Comparison of ENCODE assay signal across 1 cellular context in the genomic region with DNA sequence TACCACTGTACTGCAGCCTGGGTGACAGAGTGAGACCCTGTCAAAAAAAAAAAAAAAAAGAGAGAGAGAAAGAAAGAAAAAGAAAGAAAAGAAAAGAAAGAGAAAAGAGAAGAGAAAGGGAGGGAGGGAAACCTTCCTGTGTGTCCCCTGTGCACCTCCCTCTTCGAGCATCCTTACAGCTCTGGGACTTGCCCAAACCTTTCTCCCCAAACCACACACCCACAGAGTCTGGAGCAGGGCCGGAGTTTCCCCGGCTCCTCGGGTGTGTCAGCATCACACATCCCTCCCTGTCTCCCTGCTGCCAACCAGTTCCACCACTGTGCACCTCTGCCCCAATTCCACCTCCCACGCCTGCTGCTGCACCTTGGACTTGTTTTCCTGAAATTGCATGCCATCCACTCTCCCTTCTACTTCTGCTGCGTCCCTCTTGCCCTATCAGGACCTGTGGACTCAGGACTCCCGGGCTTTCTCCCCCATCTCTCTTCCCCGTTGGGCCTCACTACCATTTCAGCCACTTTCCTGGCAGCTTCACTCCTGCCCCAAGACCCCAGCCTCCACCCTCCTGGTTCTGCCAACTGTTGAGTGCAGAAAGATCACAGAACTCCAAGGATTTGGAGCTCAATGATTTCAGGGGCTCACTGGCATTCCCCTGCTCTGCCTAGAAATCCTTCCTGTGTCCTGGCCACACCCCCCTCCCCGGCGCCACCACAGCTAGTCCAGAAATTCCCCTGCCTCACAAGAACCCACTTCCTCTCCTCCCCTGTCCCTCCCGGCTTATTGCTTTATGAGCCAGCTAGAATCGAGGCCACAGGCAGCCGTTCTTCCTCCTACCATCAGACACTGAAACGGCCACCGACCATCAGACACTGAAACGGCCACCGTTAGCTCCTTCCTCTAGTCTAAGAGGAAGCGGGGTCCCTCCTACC.
A peak's percentile ranks its signal among the peaks of the same experiment; 100 is the strongest.
TF ChIP-seq lines count a peak whose summit lies in the region.

No MANE protein-coding gene starts in this region.

TF ChIP-seq in HepG2, 621 proteins besides CTCF, POLR2A, EP300 and RAD21 (continued from another document and continues in another):
- TF ChIP-seq, protein P1, sequence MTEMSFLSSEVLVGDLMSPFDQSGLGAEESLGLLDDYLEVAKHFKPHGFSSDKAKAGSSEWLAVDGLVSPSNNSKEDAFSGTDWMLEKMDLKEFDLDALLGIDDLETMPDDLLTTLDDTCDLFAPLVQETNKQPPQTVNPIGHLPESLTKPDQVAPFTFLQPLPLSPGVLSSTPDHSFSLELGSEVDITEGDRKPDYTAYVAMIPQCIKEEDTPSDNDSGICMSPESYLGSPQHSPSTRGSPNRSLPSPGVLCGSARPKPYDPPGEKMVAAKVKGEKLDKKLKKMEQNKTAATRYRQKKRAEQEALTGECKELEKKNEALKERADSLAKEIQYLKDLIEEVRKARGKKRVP (CRISPR knock-in tag; IDR thresholded peaks at IDR 0.05) = peak in 1 of 2 experiments; percentile 49; a peak in 1 of 4 replicates
- 0 out of 2 replicates have a peak, but pooled peaks have one; percentile 34 for TF ChIP-seq ZNF335 (CRISPR knock-in tag; IDR thresholded peaks at IDR 0.05)
- TF ChIP-seq ZNF557 (CRISPR knock-in tag; IDR thresholded peaks at IDR 0.05) = peak; percentile 19; the same call in 1 of the 2 replicates
- no peak; the same call in 1 of the 2 replicates for TF ChIP-seq KMT2B (CRISPR knock-in tag; IDR thresholded peaks at IDR 0.05)
- TF ChIP-seq SNAI1 (CRISPR knock-in tag; IDR thresholded peaks at IDR 0.05; ENCODE audit: borderline replicate concordance) = no peak
- TF ChIP-seq, protein P2, sequence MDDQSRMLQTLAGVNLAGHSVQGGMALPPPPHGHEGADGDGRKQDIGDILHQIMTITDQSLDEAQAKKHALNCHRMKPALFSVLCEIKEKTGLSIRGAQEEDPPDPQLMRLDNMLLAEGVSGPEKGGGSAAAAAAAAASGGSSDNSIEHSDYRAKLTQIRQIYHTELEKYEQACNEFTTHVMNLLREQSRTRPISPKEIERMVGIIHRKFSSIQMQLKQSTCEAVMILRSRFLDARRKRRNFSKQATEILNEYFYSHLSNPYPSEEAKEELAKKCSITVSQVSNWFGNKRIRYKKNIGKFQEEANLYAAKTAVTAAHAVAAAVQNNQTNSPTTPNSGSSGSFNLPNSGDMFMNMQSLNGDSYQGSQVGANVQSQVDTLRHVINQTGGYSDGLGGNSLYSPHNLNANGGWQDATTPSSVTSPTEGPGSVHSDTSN (CRISPR knock-in tag; IDR thresholded peaks at IDR 0.05; ENCODE audit: borderline replicate concordance) = no peak
- TF ChIP-seq ZFP82 (CRISPR knock-in tag; IDR thresholded peaks at IDR 0.05; ENCODE audit: borderline replicate concordance) = no peak
- TF ChIP-seq, protein P3, sequence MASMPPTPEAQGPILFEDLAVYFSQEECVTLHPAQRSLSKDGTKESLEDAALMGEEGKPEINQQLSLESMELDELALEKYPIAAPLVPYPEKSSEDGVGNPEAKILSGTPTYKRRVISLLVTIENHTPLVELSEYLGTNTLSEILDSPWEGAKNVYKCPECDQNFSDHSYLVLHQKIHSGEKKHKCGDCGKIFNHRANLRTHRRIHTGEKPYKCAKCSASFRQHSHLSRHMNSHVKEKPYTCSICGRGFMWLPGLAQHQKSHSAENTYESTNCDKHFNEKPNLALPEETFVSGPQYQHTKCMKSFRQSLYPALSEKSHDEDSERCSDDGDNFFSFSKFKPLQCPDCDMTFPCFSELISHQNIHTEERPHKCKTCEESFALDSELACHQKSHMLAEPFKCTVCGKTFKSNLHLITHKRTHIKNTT (CRISPR knock-in tag; IDR thresholded peaks at IDR 0.05) = no peak
- TF ChIP-seq ZFYVE20 (CRISPR knock-in tag; IDR thresholded peaks at IDR 0.05; ENCODE audit: borderline replicate concordance, low read depth) = no peak
- TF ChIP-seq, protein P4, sequence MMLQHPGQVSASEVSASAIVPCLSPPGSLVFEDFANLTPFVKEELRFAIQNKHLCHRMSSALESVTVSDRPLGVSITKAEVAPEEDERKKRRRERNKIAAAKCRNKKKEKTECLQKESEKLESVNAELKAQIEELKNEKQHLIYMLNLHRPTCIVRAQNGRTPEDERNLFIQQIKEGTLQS (CRISPR knock-in tag; IDR thresholded peaks at IDR 0.05) = peak; percentile 40; the same call in 1 of the 2 replicates
- peak; percentile 75 for TF ChIP-seq POLR2AphosphoS5 (IDR thresholded peaks at IDR 0.05; ENCODE audit: low read depth, low read length)
- TF ChIP-seq ZNF367 (CRISPR knock-in tag; IDR thresholded peaks at IDR 0.05; ENCODE audit: borderline replicate concordance) = no peak
- no peak for TF ChIP-seq ZBTB8A (CRISPR knock-in tag; IDR thresholded peaks at IDR 0.05; ENCODE audit: borderline replicate concordance, low read depth)
- TF ChIP-seq, protein P5, sequence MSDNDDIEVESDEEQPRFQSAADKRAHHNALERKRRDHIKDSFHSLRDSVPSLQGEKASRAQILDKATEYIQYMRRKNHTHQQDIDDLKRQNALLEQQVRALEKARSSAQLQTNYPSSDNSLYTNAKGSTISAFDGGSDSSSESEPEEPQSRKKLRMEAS (IDR thresholded peaks at IDR 0.05) = peak; percentile 88
- TF ChIP-seq PLRG1 (conservative IDR thresholded peaks at IDR 0.05) = no peak
- 0 out of 2 replicates have a peak, but pooled peaks have one; percentile 18 for TF ChIP-seq ZNF879 (CRISPR knock-in tag; IDR thresholded peaks at IDR 0.05)
- TF ChIP-seq, protein P6, sequence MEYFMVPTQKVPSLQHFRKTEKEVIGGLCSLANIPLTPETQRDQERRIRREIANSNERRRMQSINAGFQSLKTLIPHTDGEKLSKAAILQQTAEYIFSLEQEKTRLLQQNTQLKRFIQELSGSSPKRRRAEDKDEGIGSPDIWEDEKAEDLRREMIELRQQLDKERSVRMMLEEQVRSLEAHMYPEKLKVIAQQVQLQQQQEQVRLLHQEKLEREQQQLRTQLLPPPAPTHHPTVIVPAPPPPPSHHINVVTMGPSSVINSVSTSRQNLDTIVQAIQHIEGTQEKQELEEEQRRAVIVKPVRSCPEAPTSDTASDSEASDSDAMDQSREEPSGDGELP (IDR thresholded peaks at IDR 0.05; ENCODE audit: borderline replicate concordance, low read depth) = peak; percentile 66; the same call in 1 of the 2 replicates
- TF ChIP-seq, protein P7, sequence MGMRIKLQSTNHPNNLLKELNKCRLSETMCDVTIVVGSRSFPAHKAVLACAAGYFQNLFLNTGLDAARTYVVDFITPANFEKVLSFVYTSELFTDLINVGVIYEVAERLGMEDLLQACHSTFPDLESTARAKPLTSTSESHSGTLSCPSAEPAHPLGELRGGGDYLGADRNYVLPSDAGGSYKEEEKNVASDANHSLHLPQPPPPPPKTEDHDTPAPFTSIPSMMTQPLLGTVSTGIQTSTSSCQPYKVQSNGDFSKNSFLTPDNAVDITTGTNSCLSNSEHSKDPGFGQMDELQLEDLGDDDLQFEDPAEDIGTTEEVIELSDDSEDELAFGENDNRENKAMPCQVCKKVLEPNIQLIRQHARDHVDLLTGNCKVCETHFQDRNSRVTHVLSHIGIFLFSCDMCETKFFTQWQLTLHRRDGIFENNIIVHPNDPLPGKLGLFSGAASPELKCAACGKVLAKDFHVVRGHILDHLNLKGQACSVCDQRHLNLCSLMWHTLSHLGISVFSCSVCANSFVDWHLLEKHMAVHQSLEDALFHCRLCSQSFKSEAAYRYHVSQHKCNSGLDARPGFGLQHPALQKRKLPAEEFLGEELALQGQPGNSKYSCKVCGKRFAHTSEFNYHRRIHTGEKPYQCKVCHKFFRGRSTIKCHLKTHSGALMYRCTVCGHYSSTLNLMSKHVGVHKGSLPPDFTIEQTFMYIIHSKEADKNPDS (CRISPR knock-in tag; IDR thresholded peaks at IDR 0.05) = no peak
- no peak; the same call in 1 of the 2 replicates for TF ChIP-seq ZNF816 (CRISPR knock-in tag; IDR thresholded peaks at IDR 0.05; ENCODE audit: borderline replicate concordance)
- no peak; the same call in 1 of the 2 replicates for TF ChIP-seq DR1 (CRISPR knock-in tag; IDR thresholded peaks at IDR 0.05)
- no peak for TF ChIP-seq ZNF496 (CRISPR knock-in tag; IDR thresholded peaks at IDR 0.05; ENCODE audit: insufficient replicate concordance)
- TF ChIP-seq, protein P8, sequence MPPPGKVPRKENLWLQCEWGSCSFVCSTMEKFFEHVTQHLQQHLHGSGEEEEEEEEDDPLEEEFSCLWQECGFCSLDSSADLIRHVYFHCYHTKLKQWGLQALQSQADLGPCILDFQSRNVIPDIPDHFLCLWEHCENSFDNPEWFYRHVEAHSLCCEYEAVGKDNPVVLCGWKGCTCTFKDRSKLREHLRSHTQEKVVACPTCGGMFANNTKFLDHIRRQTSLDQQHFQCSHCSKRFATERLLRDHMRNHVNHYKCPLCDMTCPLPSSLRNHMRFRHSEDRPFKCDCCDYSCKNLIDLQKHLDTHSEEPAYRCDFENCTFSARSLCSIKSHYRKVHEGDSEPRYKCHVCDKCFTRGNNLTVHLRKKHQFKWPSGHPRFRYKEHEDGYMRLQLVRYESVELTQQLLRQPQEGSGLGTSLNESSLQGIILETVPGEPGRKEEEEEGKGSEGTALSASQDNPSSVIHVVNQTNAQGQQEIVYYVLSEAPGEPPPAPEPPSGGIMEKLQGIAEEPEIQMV (CRISPR knock-in tag; IDR thresholded peaks at IDR 0.05; ENCODE audit: low read depth) = peak; percentile 77
- no peak for TF ChIP-seq JARID2 (CRISPR knock-in tag; IDR thresholded peaks at IDR 0.05; ENCODE audit: insufficient replicate concordance)
- TF ChIP-seq ZNF30 (CRISPR knock-in tag; IDR thresholded peaks at IDR 0.05) = no peak
- TF ChIP-seq DMAP1 (CRISPR knock-in tag; IDR thresholded peaks at IDR 0.05) = no peak
- TF ChIP-seq HOXA9 (CRISPR knock-in tag; IDR thresholded peaks at IDR 0.05; ENCODE audit: borderline replicate concordance) = no peak
- no peak for TF ChIP-seq AGO1 (IDR thresholded peaks at IDR 0.05; ENCODE audit: low read depth, low read length, poor library complexity, severe bottlenecking)
- TF ChIP-seq ZSCAN30 (CRISPR knock-in tag; IDR thresholded peaks at IDR 0.05) = no peak
- peak; percentile 85; the same call in 1 of the 2 replicates for TF ChIP-seq ZFP90 (CRISPR knock-in tag; IDR thresholded peaks at IDR 0.05; ENCODE audit: borderline replicate concordance)
- peak; percentile 47; the same call in 1 of the 2 replicates for TF ChIP-seq ELF1 (CRISPR knock-in tag; IDR thresholded peaks at IDR 0.05)
- peak; percentile 85 for TF ChIP-seq HNF4G (IDR thresholded peaks at IDR 0.05; ENCODE audit: borderline replicate concordance, low read depth, low read length)
- peak; percentile 96 for TF ChIP-seq HNF4G (CRISPR knock-in tag; IDR thresholded peaks at IDR 0.05; ENCODE audit: borderline replicate concordance, low read depth)
- TF ChIP-seq ESRRA (CRISPR knock-in tag; IDR thresholded peaks at IDR 0.05; ENCODE audit: low read depth) = peak; percentile 92; the same call in 1 of the 2 replicates
- peak; percentile 65; the same call in 1 of the 2 replicates for TF ChIP-seq ZFY (CRISPR knock-in tag; IDR thresholded peaks at IDR 0.05)
- no peak for TF ChIP-seq NFE2 (CRISPR knock-in tag; IDR thresholded peaks at IDR 0.05)
- TF ChIP-seq FOXK2 (IDR thresholded peaks at IDR 0.05) = peak; percentile 79
- peak; percentile 45; the same call in 1 of the 2 replicates for TF ChIP-seq FOSL2 (CRISPR knock-in tag; IDR thresholded peaks at IDR 0.05)
- TF ChIP-seq ZNF720 (CRISPR knock-in tag; IDR thresholded peaks at IDR 0.05) = peak; percentile 64; the same call in 1 of the 2 replicates
- no peak for TF ChIP-seq ONECUT2 (CRISPR knock-in tag; IDR thresholded peaks at IDR 0.05)
- no peak for TF ChIP-seq NR3C1 (CRISPR knock-in tag; IDR thresholded peaks at IDR 0.05)
- no peak for TF ChIP-seq FOXM1 (CRISPR knock-in tag; IDR thresholded peaks at IDR 0.05)
- peak; percentile 62; the same call in 1 of the 2 replicates for TF ChIP-seq ARNTL (CRISPR knock-in tag; IDR thresholded peaks at IDR 0.05)
- no peak for TF ChIP-seq ZNF672 (CRISPR knock-in tag; IDR thresholded peaks at IDR 0.05)
- no peak for TF ChIP-seq ZBTB1 (CRISPR knock-in tag; IDR thresholded peaks at IDR 0.05; ENCODE audit: borderline replicate concordance)
- TF ChIP-seq ZBTB20 (CRISPR knock-in tag; IDR thresholded peaks at IDR 0.05; ENCODE audit: borderline replicate concordance, low read depth) = peak; percentile 38; the same call in 1 of the 2 replicates
- TF ChIP-seq, protein P9, sequence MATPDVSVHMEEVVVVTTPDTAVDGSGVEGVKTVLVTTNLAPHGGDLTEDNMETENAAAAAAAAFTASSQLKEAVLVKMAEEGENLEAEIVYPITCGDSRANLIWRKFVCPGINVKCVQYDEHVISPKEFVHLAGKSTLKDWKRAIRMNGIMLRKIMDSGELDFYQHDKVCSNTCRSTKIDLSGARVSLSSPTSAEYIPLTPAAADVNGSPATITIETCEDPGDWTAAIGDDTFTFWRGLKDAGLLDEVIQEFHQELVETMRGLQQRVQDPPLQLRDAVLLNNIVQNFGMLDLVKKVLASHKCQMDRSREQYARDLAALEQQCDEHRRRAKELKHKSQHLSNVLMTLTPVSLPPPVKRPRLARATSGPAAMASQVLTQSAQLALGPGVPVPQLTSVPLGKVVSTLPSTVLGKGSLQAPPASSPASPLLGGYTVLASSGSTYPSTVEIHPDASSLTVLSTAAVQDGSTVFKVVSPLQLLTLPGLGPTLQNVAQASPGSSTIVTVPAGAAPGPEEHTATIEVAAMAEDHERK (CRISPR knock-in tag; IDR thresholded peaks at IDR 0.05; ENCODE audit: low read depth) = no peak
- peak; percentile 64; the same call in 1 of the 2 replicates for TF ChIP-seq CREM (IDR thresholded peaks at IDR 0.05)
- no peak for TF ChIP-seq CREM (CRISPR knock-in tag; IDR thresholded peaks at IDR 0.05)
- TF ChIP-seq, protein P10, sequence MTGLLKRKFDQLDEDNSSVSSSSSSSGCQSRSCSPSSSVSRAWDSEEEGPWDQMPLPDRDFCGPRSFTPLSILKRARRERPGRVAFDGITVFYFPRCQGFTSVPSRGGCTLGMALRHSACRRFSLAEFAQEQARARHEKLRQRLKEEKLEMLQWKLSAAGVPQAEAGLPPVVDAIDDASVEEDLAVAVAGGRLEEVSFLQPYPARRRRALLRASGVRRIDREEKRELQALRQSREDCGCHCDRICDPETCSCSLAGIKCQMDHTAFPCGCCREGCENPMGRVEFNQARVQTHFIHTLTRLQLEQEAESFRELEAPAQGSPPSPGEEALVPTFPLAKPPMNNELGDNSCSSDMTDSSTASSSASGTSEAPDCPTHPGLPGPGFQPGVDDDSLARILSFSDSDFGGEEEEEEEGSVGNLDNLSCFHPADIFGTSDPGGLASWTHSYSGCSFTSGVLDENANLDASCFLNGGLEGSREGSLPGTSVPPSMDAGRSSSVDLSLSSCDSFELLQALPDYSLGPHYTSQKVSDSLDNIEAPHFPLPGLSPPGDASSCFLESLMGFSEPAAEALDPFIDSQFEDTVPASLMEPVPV (CRISPR knock-in tag; IDR thresholded peaks at IDR 0.05) = peak; percentile 78
- peak; percentile 69 for TF ChIP-seq ZSCAN31 (CRISPR knock-in tag; IDR thresholded peaks at IDR 0.05; ENCODE audit: low read depth)
- no peak for TF ChIP-seq MED8 (CRISPR knock-in tag; IDR thresholded peaks at IDR 0.05; ENCODE audit: insufficient replicate concordance)
- no peak for TF ChIP-seq ZNF382 (CRISPR knock-in tag; IDR thresholded peaks at IDR 0.05; ENCODE audit: borderline replicate concordance)
